Comparison of ENCODE assay signal across 8 cellular contexts in genomic region chr19:47113446-47114348, GRCh38. TPM values are rescaled to one million over a fixed set of nuclear protein-coding genes. Genes with fewer than 3 reads are reported as not detected.
DNase-seq lines count a peak whose midpoint lies in the region; ATAC-seq, FAIRE-seq and TF ChIP-seq lines count a peak whose summit lies in the region.

Gene ZC3H4, minus strand, starts transcription at chr19:47113776. Its CDS starts 1,192 bp downstream, at chr19:47112584.

- H3K9ac ChIP-seq in HUES6 (ENCODE audit: low read length) = peak within 1 kb of the TSS; percentile 93
- H3K9ac ChIP-seq in NT2/D1 (ENCODE audit: insufficient read length, low read depth) = peak within 1 kb of the TSS; percentile 98

- no peak for TF ChIP-seq CTCF in A549 (IDR thresholded peaks at IDR 0.05)

- H3K27me3 Mint-ChIP-seq in effector memory CD8-positive, alpha-beta T cell = no peaks in the 10 kb centered on the region

- no peaks in the 10 kb centered on the region for H3K27me3 ChIP-seq in HUES6 (ENCODE audit: control insufficient read depth, insufficient read depth, low read length)
- H3K27me3 ChIP-seq in NT2/D1 (ENCODE audit: insufficient read depth, insufficient read length) = no peaks in the 10 kb centered on the region

- peak within 1 kb of the TSS; percentile 91 for H3K4me3 Mint-ChIP-seq in effector memory CD8-positive, alpha-beta T cell

- DNase-seq in A549 (ENCODE audit: low read depth in 1 of 2, low spot score in 1 of 2) (peak; percentile 96 to 97), NT2/D1 (ENCODE audit: low read depth, low spot score) (peak; percentile 77), lung microvascular endothelial cell (ENCODE audit: low read depth in 2 of 2) (peak; percentile 95 to 97)
- peak; percentile 82 to 94 (median 90) for DNase-seq in activated CD8-positive, alpha-beta memory T cell treated with anti-CD3 and anti-CD28 coated beads for 48 hours (ENCODE audit: low read depth in 2 of 3, low spot score in 2 of 3)
- peak; percentile 95 to 96 (median 96) for DNase-seq in effector memory CD8-positive, alpha-beta T cell
- DNase-seq in stimulated activated CD4-positive, alpha-beta T cell treated with anti-CD3 and anti-CD28 coated beads, TNF-alpha, amount 100 ng/mL, for 48 hours (ENCODE audit: low read depth in 3 of 3) = peak; percentile 94 to 98 (median 96)

- no peak for TF ChIP-seq RAD21 in A549 (conservative IDR thresholded peaks at IDR 0.05 in 1 of 2, IDR thresholded peaks at IDR 0.05 in 1 of 2)

- peaks cover 14% of the 10 kb centered on the region for H3K36me3 ChIP-seq in HUES6 (ENCODE audit: control insufficient read depth, insufficient read depth, low read length)
- H3K36me3 ChIP-seq in NT2/D1 (ENCODE audit: insufficient read depth, insufficient read length, low read length) = peaks cover 12% of the 10 kb centered on the region

- H3K36me3 Mint-ChIP-seq in effector memory CD8-positive, alpha-beta T cell (ENCODE audit: insufficient read depth) = peaks cover 45% of the 10 kb centered on the region

- TF ChIP-seq POLR2A in A549 (IDR thresholded peaks at IDR 0.05; ENCODE audit: low read length) = no peak

- POLR2A ChIA-PET in A549 (lab: Yijun Ruan, JAX) = interaction anchor here (0.6 to 2.3 kb wide), 39 partner anchors 9 to 502 kb away, joined by 3 to 23 read pairs (median 5); partner anchors contain the start of genes ARHGAP35, CCDC9, DACT3 and DHX34

- peak within 1 kb of the TSS; percentile 98 for H3K4me3 ChIP-seq in A549
- peak within 1 kb of the TSS; percentile 87 for H3K4me3 ChIP-seq in HUES6 (ENCODE audit: low read depth, low read length)
- H3K4me3 ChIP-seq in NT2/D1 (ENCODE audit: insufficient read length, low read depth) = peak within 1 kb of the TSS; percentile 57

- no peak for TF ChIP-seq EP300 in A549 (IDR thresholded peaks at IDR 0.05)

- H3K27ac Mint-ChIP-seq in effector memory CD8-positive, alpha-beta T cell = peak within 1 kb of the TSS; percentile 99

- no peaks in the 10 kb centered on the region for H3K9me3 ChIP-seq in A549
- no peaks in the 10 kb centered on the region for H3K9me3 ChIP-seq in HUES6 (ENCODE audit: control insufficient read depth, insufficient read depth, low read depth, low read length)
- H3K9me3 ChIP-seq in NT2/D1 (ENCODE audit: insufficient read depth, low read length) = no peaks in the 10 kb centered on the region

- H3K4me2 ChIP-seq in A549 = peak within 1 kb of the TSS; percentile 72

- H3K9me3 Mint-ChIP-seq in effector memory CD8-positive, alpha-beta T cell = no peaks in the 10 kb centered on the region

- ATAC-seq in A549 (peak; percentile 64 to 70), GM18868 (IDR thresholded peaks at IDR 0.05; ENCODE audit: unreplicated experiment) (peak; percentile 23)
- peak; percentile 54 for ATAC-seq in effector memory CD8-positive, alpha-beta T cell (replicated peaks)

- CTCF ChIA-PET in A549 (lab: Yijun Ruan, JAX) = interaction anchor here (0.7 to 5.0 kb wide), 18 partner anchors 9 to 314 kb away, joined by 3 to 39 read pairs (median 4); partner anchors contain the start of gene SAE1

- peak; percentile 63 for FAIRE-seq in A549 (lab: Jason Lieb, UNC)

- H3K4me1 Mint-ChIP-seq in effector memory CD8-positive, alpha-beta T cell (ENCODE audit: low read depth in 2 of 2) = peaks cover 23 to 24% of the 10 kb centered on the region in 2 donors

- H3K27ac ChIP-seq in A549 (peak within 1 kb of the TSS; percentile 99), HUES6 (ENCODE audit: low read depth, low read length) (peak within 1 kb of the TSS; percentile 100)

- H3K4me1 ChIP-seq in A549 (peaks cover 22% of the 10 kb centered on the region), HUES6 (ENCODE audit: control insufficient read depth, insufficient read depth, low read length) (peaks cover 23% of the 10 kb centered on the region), NT2/D1 (ENCODE audit: insufficient read depth, insufficient read length) (no peaks in the 10 kb centered on the region)

- WGBS in A549 (ENCODE audit: missing lambda C conversion rate) = 10% methylated on average over 36 of the region's 36 CpGs

TF ChIP-seq in A549, 52 proteins besides CTCF, POLR2A, EP300 and RAD21 (continues in another document):
- no peak for TF ChIP-seq JUNB (IDR thresholded peaks at IDR 0.05)
- peak in 1 of 2 experiments; percentile 35; a peak in 2 of 4 replicates for TF ChIP-seq CEBPB (IDR thresholded peaks at IDR 0.05)
- TF ChIP-seq MAFK (IDR thresholded peaks at IDR 0.05; ENCODE audit: partially characterized antibody) = no peak
- no peak for TF ChIP-seq TP53 (CRISPR knock-in tag; IDR thresholded peaks at IDR 0.05)
- TF ChIP-seq ZFP36 (IDR thresholded peaks at IDR 0.05; ENCODE audit: borderline replicate concordance, partially characterized antibody) = no peak
- 0 out of 2 replicates have a peak, but pooled peaks have one; percentile 16 for TF ChIP-seq GATA3 (IDR thresholded peaks at IDR 0.05; ENCODE audit: borderline replicate concordance)
- TF ChIP-seq FOSB (CRISPR knock-in tag; IDR thresholded peaks at IDR 0.05) = 0 out of 2 replicates have a peak, but pooled peaks have one; percentile 1
- peak; percentile 87; the same call in 1 of the 2 replicates for TF ChIP-seq PHF8 (IDR thresholded peaks at IDR 0.05; ENCODE audit: borderline replicate concordance, low read depth)
- no peak for TF ChIP-seq FOSL2 (IDR thresholded peaks at IDR 0.05)
- TF ChIP-seq FOSL2 (CRISPR knock-in tag; IDR thresholded peaks at IDR 0.05) = peak; percentile 99
- TF ChIP-seq E2F6 (IDR thresholded peaks at IDR 0.05; ENCODE audit: borderline replicate concordance, low read depth) = 0 out of 2 replicates have a peak, but pooled peaks have one; percentile 28
- 0 out of 5 replicates have a peak, but pooled peaks of 1 of the 2 experiments have one; percentile 21 for TF ChIP-seq JUN (IDR thresholded peaks at IDR 0.05)
- 0 out of 2 replicates have a peak, but pooled peaks have one; percentile 48 for TF ChIP-seq RFX5 (IDR thresholded peaks at IDR 0.05)
- TF ChIP-seq BCL3 (IDR thresholded peaks at IDR 0.05) = peak; percentile 90; the same call in 2 of the 3 replicates
- TF ChIP-seq HOXB13 (CRISPR knock-in tag; IDR thresholded peaks at IDR 0.05; ENCODE audit: low read depth) = no peak
- TF ChIP-seq, protein P1, sequence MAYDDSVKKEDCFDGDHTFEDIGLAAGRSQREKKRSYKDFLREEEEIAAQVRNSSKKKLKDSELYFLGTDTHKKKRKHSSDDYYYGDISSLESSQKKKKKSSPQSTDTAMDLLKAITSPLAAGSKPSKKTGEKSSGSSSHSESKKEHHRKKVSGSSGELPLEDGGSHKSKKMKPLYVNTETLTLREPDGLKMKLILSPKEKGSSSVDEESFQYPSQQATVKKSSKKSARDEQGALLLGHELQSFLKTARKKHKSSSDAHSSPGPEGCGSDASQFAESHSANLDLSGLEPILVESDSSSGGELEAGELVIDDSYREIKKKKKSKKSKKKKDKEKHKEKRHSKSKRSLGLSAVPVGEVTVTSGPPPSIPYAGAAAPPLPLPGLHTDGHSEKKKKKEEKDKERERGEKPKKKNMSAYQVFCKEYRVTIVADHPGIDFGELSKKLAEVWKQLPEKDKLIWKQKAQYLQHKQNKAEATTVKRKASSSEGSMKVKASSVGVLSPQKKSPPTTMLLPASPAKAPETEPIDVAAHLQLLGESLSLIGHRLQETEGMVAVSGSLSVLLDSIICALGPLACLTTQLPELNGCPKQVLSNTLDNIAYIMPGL (CRISPR knock-in tag; IDR thresholded peaks at IDR 0.05; ENCODE audit: borderline replicate concordance) = no peak
- TF ChIP-seq HDAC2 (IDR thresholded peaks at IDR 0.05) = no peak

RNA-seq across cellular contexts. Expression of gene ZC3H4, which starts in this region (rescaled TPM):
- polyA plus RNA-seq in A549 (2011; rRNA removed) = 7.7 and 9.6 TPM in 2 replicates
- polyA plus RNA-seq in A549 (2012; cell fraction: cytosol; rRNA removed) = 5.9 and 8.3 TPM in 2 replicates
- polyA plus RNA-seq in A549 (2012; cell fraction: nucleus; rRNA removed) = 16.1 and 19.8 TPM in 2 replicates
- polyA plus RNA-seq in A549 (2017; fragmentation: RNase III; extraction: RNeasy Plus Mini Kit Qiagen cat#74134 plus additional on column Dnase treatment) = 29.7 to 37.9 TPM (median 33.4 TPM) in 3 replicates
- polyA minus RNA-seq in A549 (2011; rRNA and poly(A)+ RNA removed) = 13.0 and 16.6 TPM in 2 replicates
- total RNA-seq in lung microvascular endothelial cell = 7.2 and 9.5 TPM in 2 replicates

Comparison
In these comparisons a context has a peak if more than half of its experiments do, and no peak if none do; other contexts are left out.
1. Peak in every context shown above with its lines: DNase-seq, ATAC-seq, H3K4me3 ChIP-seq and H3K27ac ChIP-seq.